9 cellular contexts compared by ENCODE assay signal in genomic region chr4:25367004-25367621, GRCh38. TPM values are rescaled to one million over a fixed set of nuclear protein-coding genes. Genes with fewer than 3 reads are reported as not detected.
DNase-seq lines count a peak whose midpoint lies in the region; ATAC-seq and TF ChIP-seq lines count a peak whose summit lies in the region.
"Had no signal": no experiment of that assay in that cellular context is flagged by ENCODE, and none has a peak within 500 bp of the region (broad histone marks: within the 10 kb centered on the region; RNA-seq: fewer than 3 reads in every experiment).

No MANE protein-coding gene starts in this region.

- intact Hi-C loops in thyroid gland (cut with DNase I), result loop anchor here (10.0 kb wide), 1 partner anchor 192 kb away; no protein-coding TSS in a partner anchor

- ATAC-seq in GM21825 (IDR thresholded peaks at IDR 0.05; ENCODE audit: unreplicated experiment) (no peak), HG02884 (IDR thresholded peaks at IDR 0.05; ENCODE audit: unreplicated experiment) (no peak), HG03442 (IDR thresholded peaks at IDR 0.05; ENCODE audit: unreplicated experiment) (no peak)

- TF ChIP-seq POLR2A in thyroid gland (IDR thresholded peaks at IDR 0.05), result no peak

- TF ChIP-seq CTCF in BE2C (IDR thresholded peaks at IDR 0.05; ENCODE audit: low read depth, low read length) (peak; percentile 63), thyroid gland (IDR thresholded peaks at IDR 0.05) (peak in 5 of 6 experiments; percentile 29 to 75 (median 64))

- H3K27ac ChIP-seq in thyroid gland, result no peak overlapping the region
- H3K27ac ChIP-seq: epithelial cell of prostate had no signal

- H3K9me3 ChIP-seq in BE2C, result no peaks in the 10 kb centered on the region
- no peaks in the 10 kb centered on the region for H3K9me3 ChIP-seq in thyroid gland

- H3K27me3 ChIP-seq in BE2C (no peaks in the 10 kb centered on the region), H7 (ENCODE audit: control insufficient read depth, insufficient read depth, low read length) (no peaks in the 10 kb centered on the region), thyroid gland (no peaks in the 10 kb centered on the region)

- H3K4me3 ChIP-seq in BE2C (ENCODE audit: low read depth, low read length) (no peak overlapping the region), H7 (ENCODE audit: insufficient read depth, low read depth, low read length) (no peak overlapping the region), thyroid gland (replicated peaks in 1 of 3) (no peak overlapping the region)

- H3K4me1 ChIP-seq in BE2C (no peaks in the 10 kb centered on the region), thyroid gland (no peaks in the 10 kb centered on the region)

- H3K36me3 ChIP-seq in BE2C (peaks cover 5% of the 10 kb centered on the region; the same call in 1 of the 2 replicates), H7 (replicated peaks; ENCODE audit: control insufficient read depth, insufficient read depth, low read length) (no peaks in the 10 kb centered on the region), thyroid gland (no peaks in the 10 kb centered on the region)

- 83 to 84% methylated on average over 2 of the region's 2 CpGs for WGBS in thyroid gland, 2 donors

- DNase-seq in BE2C (no peak), H7 (peak; percentile 23), RPMI8226 (peak; percentile 19), foreskin melanocyte (peak; percentile 27), thyroid gland (no peak)

RNA-seq across cellular contexts. Expression of gene ANAPC4, which starts 9.9 kb away (rescaled TPM):
- polyA plus RNA-seq in BE2C (2012; ENCODE audit: insufficient read depth, insufficient read length, low read depth), result 4.7 TPM
- 20.6 and 27.9 TPM in 2 replicates for total RNA-seq in H7 (2014; rRNA removed; shearing (Covaris generic))
- 10 to 100 TPM; 30.0 to 68.4 (median 32.6) TPM for total RNA-seq in thyroid gland

RNA-seq across cellular contexts. Expression of gene ZCCHC4, which starts 54.5 kb away (rescaled TPM):
- polyA plus RNA-seq in BE2C (2012; ENCODE audit: insufficient read depth, insufficient read length, low read depth), result 8.7 TPM
- 12.4 and 14.6 TPM in 2 replicates for total RNA-seq in H7 (2014; rRNA removed; shearing (Covaris generic))
- 10 to 100 TPM in 3 of 4 donors, 1 to 10 TPM in 1; 9.3 to 19.5 (median 13.4) TPM for total RNA-seq in thyroid gland

Comparison
In these comparisons a context has a peak if more than half of its experiments do, and no peak if none do; other contexts are left out.
1. DNase-seq: peak in H7 (single experiment), RPMI8226 (single experiment) and foreskin melanocyte (single experiment); none in BE2C (single experiment) and thyroid gland (0 of 2).